Comparison of ENCODE assay signal across 19 cellular contexts in genomic region chr1:240705584-240705983, GRCh38.
DNase-seq lines count a peak whose midpoint lies in the region; ATAC-seq and TF ChIP-seq lines count a peak whose summit lies in the region.
"Had no signal": no experiment of that assay in that cellular context is flagged by ENCODE, and none has a peak within 500 bp of the region (broad histone marks: within the 10 kb centered on the region; RNA-seq: fewer than 3 reads in every experiment).

No MANE protein-coding gene starts in this region.

- DNase-seq in AG09309 (ENCODE audit: low read depth) = peak; percentile 49
- DNase-seq in LHCN-M2 (ENCODE audit: low read depth) = peak; percentile 50
- DNase-seq in cerebellar cortex (ENCODE audit: low spot score) = peak; percentile 4
- DNase-seq in omental fat pad (ENCODE audit: low spot score) = no peak
- no peak for DNase-seq in activated CD4-positive, CD25-positive, alpha-beta regulatory T cell treated with anti-CD3 and anti-CD28 coated beads, Interleukin-2, amount 50 U/mL, for 72 hours
- DNase-seq in COLO829 (ENCODE audit: low spot score) = no peak
- no peak for DNase-seq in tibial artery
- DNase-seq: activated CD4-positive, alpha-beta T cell treated with anti-CD3 and anti-CD28 coated beads for 1 hour; activated naive CD8-positive, alpha-beta T cell treated with anti-CD3 and anti-CD28 coated beads for 36 hours; endodermal cell; foreskin keratinocyte; left colon; midbrain; NCI-H1105 treated with DMSO at 0.1 percent for 48 hours; NCI-H774; stimulated activated naive CD8-positive, alpha-beta T cell treated with anti-CD3 and anti-CD28 coated beads, Interleukin-15, Interleukin-2, amounts not matched to agents 100 U/mL and 50 U/mL, for 24 hours; T-helper 9 cell; upper lobe of left lung had no signal

- no peak for TF ChIP-seq CTCF in AG09309 (IDR thresholded peaks at IDR 0.05; ENCODE audit: control insufficient read depth, insufficient read depth, low read depth, low read length, missing control alignments)
- no peak for TF ChIP-seq CTCF in omental fat pad (IDR thresholded peaks at IDR 0.05)
- no peak for TF ChIP-seq CTCF in tibial artery (IDR thresholded peaks at IDR 0.05)

- H3K27me3 ChIP-seq in tibial artery = no peaks in the 10 kb centered on the region
- H3K27me3 ChIP-seq: foreskin keratinocyte, upper lobe of left lung had no signal

- H3K4me1 ChIP-seq in tibial artery = no peaks in the 10 kb centered on the region
- H3K4me1 ChIP-seq: foreskin keratinocyte, upper lobe of left lung had no signal

- no peak overlapping the region for H3K4me3 ChIP-seq in AG09309 (ENCODE audit: control insufficient read depth, low read depth, low read length)
- H3K4me3 ChIP-seq in tibial artery = no peak overlapping the region
- H3K4me3 ChIP-seq: upper lobe of left lung had no signal

- H3K36me3 ChIP-seq in tibial artery = no peaks in the 10 kb centered on the region
- H3K36me3 ChIP-seq: upper lobe of left lung had no signal

- no peaks in the 10 kb centered on the region for H3K9me3 ChIP-seq in tibial artery
- H3K9me3 ChIP-seq: upper lobe of left lung had no signal

- ATAC-seq in omental fat pad (ENCODE audit: low FRiP score) (peak; percentile 62), HG02642 (IDR thresholded peaks at IDR 0.05; ENCODE audit: poor library complexity, unreplicated experiment) (no peak)
- ATAC-seq: foreskin keratinocyte; left colon; stimulated activated naive CD8-positive, alpha-beta T cell treated with anti-CD3 and anti-CD28 coated beads, Interleukin-15, Interleukin-2, amounts not matched to agents 100 U/mL and 50 U/mL, for 24 hours had no signal

- H3K27ac ChIP-seq in tibial artery = no peak overlapping the region
- H3K27ac ChIP-seq: foreskin keratinocyte, upper lobe of left lung had no signal

- intact Hi-C loops in tibial artery (cut with DNase I; ENCODE audit: low total_unique reads) = no loop called here

Comparison
In these comparisons a context has a peak if more than half of its experiments do, and no peak if none do; other contexts are left out.
1. DNase-seq: peak in AG09309 (single experiment), LHCN-M2 (single experiment) and cerebellar cortex (single experiment); none in omental fat pad (single experiment), activated CD4-positive, CD25-positive, alpha-beta regulatory T cell treated with anti-CD3 and anti-CD28 coated beads, Interleukin-2, amount 50 U/mL, for 72 hours (single experiment), COLO829 (single experiment) and tibial artery (0 of 2).